2 cellular contexts compared by ENCODE assay signal in the genomic region with DNA sequence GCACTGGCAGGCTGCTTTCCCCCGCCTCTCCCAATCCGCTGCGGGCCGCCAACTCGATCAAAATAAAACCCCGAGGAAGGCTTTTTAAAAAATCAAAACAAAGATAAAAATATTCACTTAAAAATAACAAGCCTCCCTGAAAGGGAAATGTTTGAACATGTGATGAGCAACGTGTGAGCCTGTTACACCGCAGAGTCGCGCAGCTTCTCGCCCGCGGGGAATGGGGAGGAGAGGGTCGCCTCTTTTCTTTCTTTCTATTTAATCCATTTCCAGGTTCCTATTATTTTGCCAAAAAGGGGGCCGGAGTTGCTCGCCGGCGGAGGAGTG.
TF ChIP-seq lines count a peak whose summit lies in the region.

No MANE protein-coding gene starts in this region.

TF ChIP-seq in A549, 52 proteins besides CTCF, POLR2A, EP300 and RAD21 (continued from another document):
- TF ChIP-seq, protein P1, sequence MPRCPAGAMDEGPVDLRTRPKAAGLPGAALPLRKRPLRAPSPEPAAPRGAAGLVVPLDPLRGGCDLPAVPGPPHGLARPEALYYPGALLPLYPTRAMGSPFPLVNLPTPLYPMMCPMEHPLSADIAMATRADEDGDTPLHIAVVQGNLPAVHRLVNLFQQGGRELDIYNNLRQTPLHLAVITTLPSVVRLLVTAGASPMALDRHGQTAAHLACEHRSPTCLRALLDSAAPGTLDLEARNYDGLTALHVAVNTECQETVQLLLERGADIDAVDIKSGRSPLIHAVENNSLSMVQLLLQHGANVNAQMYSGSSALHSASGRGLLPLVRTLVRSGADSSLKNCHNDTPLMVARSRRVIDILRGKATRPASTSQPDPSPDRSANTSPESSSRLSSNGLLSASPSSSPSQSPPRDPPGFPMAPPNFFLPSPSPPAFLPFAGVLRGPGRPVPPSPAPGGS (IDR thresholded peaks at IDR 0.05) = no peak
- TF ChIP-seq RARB (CRISPR knock-in tag; IDR thresholded peaks at IDR 0.05) = no peak
- TF ChIP-seq, protein P2, sequence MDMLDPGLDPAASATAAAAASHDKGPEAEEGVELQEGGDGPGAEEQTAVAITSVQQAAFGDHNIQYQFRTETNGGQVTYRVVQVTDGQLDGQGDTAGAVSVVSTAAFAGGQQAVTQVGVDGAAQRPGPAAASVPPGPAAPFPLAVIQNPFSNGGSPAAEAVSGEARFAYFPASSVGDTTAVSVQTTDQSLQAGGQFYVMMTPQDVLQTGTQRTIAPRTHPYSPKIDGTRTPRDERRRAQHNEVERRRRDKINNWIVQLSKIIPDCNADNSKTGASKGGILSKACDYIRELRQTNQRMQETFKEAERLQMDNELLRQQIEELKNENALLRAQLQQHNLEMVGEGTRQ (IDR thresholded peaks at IDR 0.05) = no peak
- no peak for TF ChIP-seq GATA3 (IDR thresholded peaks at IDR 0.05; ENCODE audit: borderline replicate concordance)
- TF ChIP-seq HOXB5 (CRISPR knock-in tag; IDR thresholded peaks at IDR 0.05) = no peak
- TF ChIP-seq RCOR1 (IDR thresholded peaks at IDR 0.05; ENCODE audit: low read depth, low read length) = no peak
- TF ChIP-seq CBX2 (IDR thresholded peaks at IDR 0.05; ENCODE audit: borderline replicate concordance, low read depth) = no peak
- no peak for TF ChIP-seq EHF (CRISPR knock-in tag; IDR thresholded peaks at IDR 0.05)
- TF ChIP-seq KDM5A (IDR thresholded peaks at IDR 0.05) = no peak
- TF ChIP-seq CBX8 (IDR thresholded peaks at IDR 0.05) = no peak
- no peak for TF ChIP-seq HOXA7 (CRISPR knock-in tag; IDR thresholded peaks at IDR 0.05)
- no peak for TF ChIP-seq KDM1A (IDR thresholded peaks at IDR 0.05; ENCODE audit: low read depth)
- no peak for TF ChIP-seq PHF8 (IDR thresholded peaks at IDR 0.05; ENCODE audit: borderline replicate concordance, low read depth)
- no peak for TF ChIP-seq ESRRA (IDR thresholded peaks at IDR 0.05; ENCODE audit: borderline replicate concordance, low read length)
- TF ChIP-seq, protein P3, sequence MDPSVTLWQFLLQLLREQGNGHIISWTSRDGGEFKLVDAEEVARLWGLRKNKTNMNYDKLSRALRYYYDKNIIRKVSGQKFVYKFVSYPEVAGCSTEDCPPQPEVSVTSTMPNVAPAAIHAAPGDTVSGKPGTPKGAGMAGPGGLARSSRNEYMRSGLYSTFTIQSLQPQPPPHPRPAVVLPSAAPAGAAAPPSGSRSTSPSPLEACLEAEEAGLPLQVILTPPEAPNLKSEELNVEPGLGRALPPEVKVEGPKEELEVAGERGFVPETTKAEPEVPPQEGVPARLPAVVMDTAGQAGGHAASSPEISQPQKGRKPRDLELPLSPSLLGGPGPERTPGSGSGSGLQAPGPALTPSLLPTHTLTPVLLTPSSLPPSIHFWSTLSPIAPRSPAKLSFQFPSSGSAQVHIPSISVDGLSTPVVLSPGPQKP (IDR thresholded peaks at IDR 0.05; ENCODE audit: low read depth, low read length) = no peak
- no peak for TF ChIP-seq POLR2AphosphoS2 (conservative IDR thresholded peaks at IDR 0.05; ENCODE audit: low read length)

TF ChIP-seq in HEK293T, 16 proteins besides CTCF, POLR2A, EP300 and RAD21 (continued from another document):
- TF ChIP-seq, protein P4, sequence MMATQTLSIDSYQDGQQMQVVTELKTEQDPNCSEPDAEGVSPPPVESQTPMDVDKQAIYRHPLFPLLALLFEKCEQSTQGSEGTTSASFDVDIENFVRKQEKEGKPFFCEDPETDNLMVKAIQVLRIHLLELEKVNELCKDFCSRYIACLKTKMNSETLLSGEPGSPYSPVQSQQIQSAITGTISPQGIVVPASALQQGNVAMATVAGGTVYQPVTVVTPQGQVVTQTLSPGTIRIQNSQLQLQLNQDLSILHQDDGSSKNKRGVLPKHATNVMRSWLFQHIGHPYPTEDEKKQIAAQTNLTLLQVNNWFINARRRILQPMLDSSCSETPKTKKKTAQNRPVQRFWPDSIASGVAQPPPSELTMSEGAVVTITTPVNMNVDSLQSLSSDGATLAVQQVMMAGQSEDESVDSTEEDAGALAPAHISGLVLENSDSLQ (IDR thresholded peaks at IDR 0.05) = no peak
- TF ChIP-seq ARNT (IDR thresholded peaks at IDR 0.05) = no peak
